In the genomic region with DNA sequence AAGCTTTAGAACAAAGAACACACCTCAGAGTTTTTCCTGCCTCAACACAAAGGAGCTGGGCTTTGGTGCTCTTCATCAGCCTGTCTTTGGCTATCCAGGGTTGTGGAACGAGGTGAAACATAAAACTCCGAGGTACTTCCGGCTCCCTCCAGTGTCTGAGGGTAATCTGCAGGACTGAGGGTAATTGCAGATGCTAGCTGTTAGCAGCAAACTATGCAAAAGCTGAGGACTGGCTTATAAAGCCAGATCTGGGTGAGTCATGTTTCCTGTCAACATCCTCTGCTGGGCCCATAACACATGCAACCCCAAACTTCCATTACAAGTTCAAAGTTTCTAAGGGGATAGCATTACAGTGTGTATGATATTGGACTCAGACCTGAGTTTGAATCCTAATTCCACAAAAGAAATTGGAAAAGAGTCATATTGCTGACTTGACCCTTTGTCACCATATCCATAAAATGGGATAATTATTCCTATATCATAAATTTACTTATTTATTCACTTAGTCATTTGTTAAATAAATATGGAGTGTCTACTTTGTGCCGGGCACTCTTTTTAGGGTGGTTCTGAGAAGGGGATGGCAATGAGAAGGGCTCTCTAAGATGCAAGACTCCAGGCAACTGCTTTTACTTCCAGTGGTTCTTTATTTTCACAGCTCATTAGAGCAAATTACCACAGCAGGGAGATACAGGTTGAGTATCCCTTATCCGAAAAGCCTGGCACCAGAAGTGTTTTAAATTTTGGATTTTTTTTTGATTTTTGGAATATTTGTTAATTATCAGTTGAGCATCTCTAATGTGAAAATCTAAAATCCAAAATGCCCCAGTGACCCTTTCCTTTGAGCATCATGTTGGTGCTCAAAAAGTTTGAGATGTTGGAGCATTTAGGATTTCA, we compare ENCODE assay signal across 8 cellular contexts. TPM values are rescaled to one million over a fixed set of nuclear protein-coding genes. Genes with fewer than 3 reads are reported as not detected.
DNase-seq lines count a peak whose midpoint lies in the region; ATAC-seq and TF ChIP-seq lines count a peak whose summit lies in the region.

No MANE protein-coding gene starts in this region.

- no peak overlapping the region for H2BK15ac ChIP-seq in mesenchymal stem cell (ENCODE audit: low read depth, poor library complexity, severe bottlenecking)

- no peak for TF ChIP-seq CTCF in coronary artery (IDR thresholded peaks at IDR 0.05)
- no peak for TF ChIP-seq CTCF in thoracic aorta (IDR thresholded peaks at IDR 0.05)

- ATAC-seq in GM21515 (IDR thresholded peaks at IDR 0.05; ENCODE audit: unreplicated experiment) (peak; percentile 38), thoracic aorta (ENCODE audit: insufficient number of reproducible peaks, low FRiP score, low read depth) (peak; percentile 7), sciatic nerve (no peak)

- 25% methylated on average over 5 of the region's 5 CpGs for WGBS in mesenchymal stem cell

- no peak overlapping the region for H3K14ac ChIP-seq in mesenchymal stem cell (ENCODE audit: low read length in 2 of 2)

- DNase-seq in EL (peak; percentile 95), KG1 (lab: John Stamatoyannopoulos, UW) (peak; percentile 71), coronary artery (ENCODE audit: low spot score) (no peak), mesenchymal stem cell (peak; percentile 96), thoracic aorta (ENCODE audit: low spot score) (no peak), sciatic nerve (ENCODE audit: low spot score) (no peak)
- DNase-seq in activated CD4-positive, CD25-positive, alpha-beta regulatory T cell treated with anti-CD3 and anti-CD28 coated beads, Interleukin-2, amount 50 U/mL, for 16 hours (ENCODE audit: low read depth, low spot score) = peak; percentile 59

- H3K27ac ChIP-seq in coronary artery (peak overlapping the region; percentile 92 to 97), mesenchymal stem cell (ENCODE audit: low read length, poor library complexity, severe bottlenecking) (peak overlapping the region; percentile 81), thoracic aorta (peak overlapping the region; percentile 94 to 95)

- H2AK5ac ChIP-seq in mesenchymal stem cell (ENCODE audit: low read length, severe bottlenecking) = no peak overlapping the region

- H2BK12ac ChIP-seq in mesenchymal stem cell (ENCODE audit: low read length in 2 of 2) = no peak overlapping the region

- H3K9me3 ChIP-seq in mesenchymal stem cell (ENCODE audit: control insufficient read depth, low read length) (no peaks in the 10 kb centered on the region), thoracic aorta (no peaks in the 10 kb centered on the region)

- H3K4me3 ChIP-seq in coronary artery (peak overlapping the region; percentile 29), mesenchymal stem cell (ENCODE audit: insufficient read depth in 1 of 2, low read depth in 1 of 2, low read length in 2 of 2) (peak overlapping the region in 1 of 2 experiments; percentile 60), thoracic aorta (peak overlapping the region; percentile 49)

- H3K23ac ChIP-seq in mesenchymal stem cell (ENCODE audit: low read length in 2 of 2) = no peak overlapping the region

- peak overlapping the region; percentile 73 for H4K8ac ChIP-seq in mesenchymal stem cell (ENCODE audit: low read length)

- peaks cover 7% of the 10 kb centered on the region for H3K4me1 ChIP-seq in mesenchymal stem cell (ENCODE audit: control insufficient read depth, insufficient read depth, low read depth, low read length)
- peaks cover 23 to 37% of the 10 kb centered on the region in 2 donors for H3K4me1 ChIP-seq in thoracic aorta (ENCODE audit: control insufficient read depth in 1 of 2, low read depth in 2 of 2)

- H2BK5ac ChIP-seq in mesenchymal stem cell (ENCODE audit: low read depth, low read length, poor library complexity, severe bottlenecking) = no peak overlapping the region

- peak overlapping the region; percentile 6 to 67 for H3K18ac ChIP-seq in mesenchymal stem cell (ENCODE audit: low read depth in 1 of 2, low read length in 2 of 2)

- H3K27me3 ChIP-seq in mesenchymal stem cell (ENCODE audit: control insufficient read depth in 1 of 2, insufficient read depth in 1 of 2, low read length in 2 of 2) (no peaks in the 10 kb centered on the region), thoracic aorta (replicated peaks; ENCODE audit: insufficient read depth) (no peaks in the 10 kb centered on the region)

- peaks cover 9% of the 10 kb centered on the region for H3K79me1 ChIP-seq in mesenchymal stem cell (replicated peaks; ENCODE audit: low read length, poor library complexity, severe bottlenecking)

- peak overlapping the region; percentile 97 for H3K9ac ChIP-seq in mesenchymal stem cell (ENCODE audit: low read length)

- peak overlapping the region; percentile 29 for H2AFZ ChIP-seq in mesenchymal stem cell (ENCODE audit: low read depth, low read length)

- H3K36me3 ChIP-seq in mesenchymal stem cell (ENCODE audit: control insufficient read depth in 1 of 2, insufficient read depth in 2 of 2, low read depth in 1 of 2, low read length in 2 of 2) = peaks cover 0 to 6% of the 10 kb centered on the region in 2 experiments
- H3K36me3 ChIP-seq in thoracic aorta = no peaks in the 10 kb centered on the region

- no peak overlapping the region for H3K4me2 ChIP-seq in mesenchymal stem cell (ENCODE audit: low read length, poor library complexity, severe bottlenecking)

- no peak overlapping the region for H4K91ac ChIP-seq in mesenchymal stem cell (ENCODE audit: low read length)

- peak overlapping the region in 1 of 2 experiments; percentile 12 for H3K4ac ChIP-seq in mesenchymal stem cell (ENCODE audit: low read depth in 1 of 2, low read length in 2 of 2)

- intact Hi-C loops in sciatic nerve (cut with DNase I) = no loop called here

- H2BK120ac ChIP-seq in mesenchymal stem cell (ENCODE audit: low read depth, low read length) = no peak overlapping the region

RNA-seq across cellular contexts. Expression of a gene that starts 9.5 kb away (rescaled TPM):
- polyA plus RNA-seq in mesenchymal stem cell (2013, experiment 1 of 2) = 7.6 TPM
- 7.0 TPM for polyA plus RNA-seq in mesenchymal stem cell (2013, experiment 2 of 2)
- total RNA-seq in thoracic aorta (10 to 100 TPM; 10.4 to 65.0 TPM), sciatic nerve (28.0 TPM)

RNA-seq across cellular contexts. Expression of a gene that starts 15.5 kb away (rescaled TPM):
- polyA plus RNA-seq in mesenchymal stem cell (2013, experiment 1 of 2) = 2,564 TPM
- polyA plus RNA-seq in mesenchymal stem cell (2013, experiment 2 of 2) = 2,876 TPM
- total RNA-seq in thoracic aorta (1,000 to 10,000 TPM; 2,389 to 3,309 TPM), sciatic nerve (1,758 TPM)

RNA-seq across cellular contexts. Expression of a gene that starts 15.7 kb away (rescaled TPM):
- 0.17 TPM for polyA plus RNA-seq in mesenchymal stem cell (2013, experiment 1 of 2)
- 0.48 TPM for polyA plus RNA-seq in mesenchymal stem cell (2013, experiment 2 of 2)
- total RNA-seq in thoracic aorta (1 to 10 TPM; 1.1 to 1.3 TPM), sciatic nerve (2.9 TPM)

Comparison
In these comparisons a context has a peak if more than half of its experiments do, and no peak if none do; other contexts are left out.
1. DNase-seq: peak in EL (single experiment), KG1 (single experiment), activated CD4-positive, CD25-positive, alpha-beta regulatory T cell treated with anti-CD3 and anti-CD28 coated beads, Interleukin-2, amount 50 U/mL, for 16 hours (single experiment) and mesenchymal stem cell (single experiment); none in coronary artery (single experiment), thoracic aorta (single experiment) and sciatic nerve (single experiment).
2. Peak in every context shown above with its lines, with median percentiles within 50 percentile points of each other: H3K27ac ChIP-seq.